Comparison of ENCODE assay signal across 11 cellular contexts in genomic region chr20:58719971-58720371, GRCh38. TPM values are rescaled to one million over a fixed set of nuclear protein-coding genes. Genes with fewer than 3 reads are reported as not detected.
DNase-seq lines count a peak whose midpoint lies in the region; ATAC-seq and TF ChIP-seq lines count a peak whose summit lies in the region.
"Had no signal": no experiment of that assay in that cellular context is flagged by ENCODE, and none has a peak within 500 bp of the region (broad histone marks: within the 10 kb centered on the region; RNA-seq: fewer than 3 reads in every experiment).

No MANE protein-coding gene starts in this region.

- H3K27ac ChIP-seq in esophagus muscularis mucosa (replicated peaks in 1 of 4), result no peak overlapping the region

- intact Hi-C loops in esophagus muscularis mucosa (cut with DNase I), result no loop called here

- H3K36me3 ChIP-seq in esophagus muscularis mucosa, result peaks cover 0 to 14% (median 8%) of the 10 kb centered on the region in 4 donors

- no peak overlapping the region for H3K27ac Mint-ChIP-seq in natural killer cell treated with Interleukin-12 subunit alpha and Interleukin-12 subunit beta and Interleukin-15 and Interleukin-18, amount 100 ng/mL, for 72 hours

- H3K4me1 Mint-ChIP-seq in natural killer cell treated with Interleukin-12 subunit alpha and Interleukin-12 subunit beta and Interleukin-15 and Interleukin-18, amount 100 ng/mL, for 72 hours (ENCODE audit: low read depth in 2 of 2), result peaks cover 0 to 2% of the 10 kb centered on the region in 2 donors

- WGBS in esophagus muscularis mucosa, result no CpG with 5 or more reads among the region's 6 CpGs

- in situ Hi-C loops in GM13977 (cut with MboI; ENCODE audit: low pct_unique_long_range_greater_than_20kb, low sequenced_read_pairs, unreplicated experiment), result no loop called here

- H3K4me3 ChIP-seq in esophagus muscularis mucosa, result no peak overlapping the region

- H3K27me3 Mint-ChIP-seq in natural killer cell treated with Interleukin-12 subunit alpha and Interleukin-12 subunit beta and Interleukin-15 and Interleukin-18, amount 100 ng/mL, for 72 hours, result peaks cover 33 to 41% of the 10 kb centered on the region in 2 donors

- H3K9me3 Mint-ChIP-seq in natural killer cell treated with Interleukin-12 subunit alpha and Interleukin-12 subunit beta and Interleukin-15 and Interleukin-18, amount 100 ng/mL, for 72 hours, result no peaks in the 10 kb centered on the region
- H3K9me3 Mint-ChIP-seq: activated T-cell treated with anti-CD3 and anti-CD28 coated beads, Interleukin-2, amount 50 U/mL, for 4 hours had no signal

- ATAC-seq in natural killer cell treated with Interleukin-12 subunit alpha and Interleukin-12 subunit beta and Interleukin-15 and Interleukin-18, amount 100 ng/mL, for 72 hours, result no peak
- no peak for ATAC-seq in HG03565 (IDR thresholded peaks at IDR 0.05; ENCODE audit: unreplicated experiment)
- ATAC-seq: activated T-cell treated with anti-CD3 and anti-CD28 coated beads, Interleukin-2, amount 50 U/mL, for 4 hours had no signal

- H3K4me1 ChIP-seq in esophagus muscularis mucosa, result peaks cover 0 to 7% (median 3%) of the 10 kb centered on the region in 4 donors

- H3K4me3 Mint-ChIP-seq in natural killer cell treated with Interleukin-12 subunit alpha and Interleukin-12 subunit beta and Interleukin-15 and Interleukin-18, amount 100 ng/mL, for 72 hours, result no peak overlapping the region
- H3K4me3 Mint-ChIP-seq: activated T-cell treated with anti-CD3 and anti-CD28 coated beads, Interleukin-2, amount 50 U/mL, for 4 hours had no signal

- H3K9me3 ChIP-seq in esophagus muscularis mucosa, result no peaks in the 10 kb centered on the region

- TF ChIP-seq CTCF in GM13977 (IDR thresholded peaks at IDR 0.05; ENCODE audit: extremely low read depth, insufficient read depth, missing control alignments) (no peak), esophagus muscularis mucosa (IDR thresholded peaks at IDR 0.05) (no peak)

- peaks cover 0 to 49% (median 6%) of the 10 kb centered on the region in 4 donors for H3K27me3 ChIP-seq in esophagus muscularis mucosa

- TF ChIP-seq EP300 in esophagus muscularis mucosa (IDR thresholded peaks at IDR 0.05), result no peak

- no peaks in the 10 kb centered on the region for H3K36me3 Mint-ChIP-seq in natural killer cell treated with Interleukin-12 subunit alpha and Interleukin-12 subunit beta and Interleukin-15 and Interleukin-18, amount 100 ng/mL, for 72 hours

- TF ChIP-seq POLR2A in esophagus muscularis mucosa (IDR thresholded peaks at IDR 0.05; ENCODE audit: low read depth), result no peak

- peak; percentile 33 for DNase-seq in activated CD8-positive, alpha-beta memory T cell treated with anti-CD3 and anti-CD28 coated beads for 24 hours
- DNase-seq in activated CD8-positive, alpha-beta memory T cell treated with anti-CD3 and anti-CD28 coated beads, Interleukin-2, amount 50 U/mL, for 4 hours, result no peak
- DNase-seq in GM13977 (ENCODE audit: low spot score) (peak; percentile 12), esophagus muscularis mucosa (ENCODE audit: extremely low spot score) (peak; percentile 64), retina (peak; percentile 1), NCI-H1048 (lab: John Stamatoyannopoulos, UW) (no peak)
- DNase-seq in natural killer cell treated with Interleukin-12 subunit alpha and Interleukin-12 subunit beta and Interleukin-15 and Interleukin-18, amount 100 ng/mL, for 72 hours (ENCODE audit: low spot score), result no peak
- DNase-seq: activated T-cell treated with anti-CD3 and anti-CD28 coated beads, Interleukin-2, amount 50 U/mL, for 4 hours; Kasumi-1; NCI-H1436 treated with DMSO at 0.1 percent for 48 hours had no signal

RNA-seq across cellular contexts. Expression of gene NPEPL1, which starts 27.4 kb away (rescaled TPM):
- total RNA-seq in esophagus muscularis mucosa, result 10 to 100 TPM; 29.0 to 59.0 (median 50.5) TPM
- 10 to 100 TPM; 23.6 to 30.4 TPM for total RNA-seq in natural killer cell treated with Interleukin-12 subunit alpha and Interleukin-12 subunit beta and Interleukin-15 and Interleukin-18, amount 100 ng/mL, for 72 hours

Comparison
In these comparisons a context has a peak if more than half of its experiments do, and no peak if none do; other contexts are left out.
1. DNase-seq: peak in activated CD8-positive, alpha-beta memory T cell treated with anti-CD3 and anti-CD28 coated beads for 24 hours (single experiment), GM13977 (single experiment), esophagus muscularis mucosa (single experiment) and retina (single experiment); none in activated CD8-positive, alpha-beta memory T cell treated with anti-CD3 and anti-CD28 coated beads, Interleukin-2, amount 50 U/mL, for 4 hours (single experiment), natural killer cell treated with Interleukin-12 subunit alpha and Interleukin-12 subunit beta and Interleukin-15 and Interleukin-18, amount 100 ng/mL, for 72 hours (single experiment) and NCI-H1048 (single experiment).